In genomic region chr18:51235011-51235789, GRCh38 we compare ENCODE assay signal across 8 cellular contexts. TPM values are rescaled to one million over a fixed set of nuclear protein-coding genes. Genes with fewer than 3 reads are reported as not detected.
DNase-seq lines count a peak whose midpoint lies in the region; ATAC-seq and TF ChIP-seq lines count a peak whose summit lies in the region.

No MANE protein-coding gene starts in this region.

- WGBS in GM23248 (ENCODE audit: low coverage in 1 of 2, low lambda C conversion rate in 2 of 2, missing lambda C conversion rate in 2 of 2), 2 experiments, result 30 to 31% methylated on average over 6 of the region's 6 CpGs

- H3K36me3 ChIP-seq in GM23248 (ENCODE audit: low read depth) (no peaks in the 10 kb centered on the region), lower lobe of right lung (no peaks in the 10 kb centered on the region)

- H3F3A ChIP-seq in GM23248 (ENCODE audit: insufficient read depth), result no peaks in the 10 kb centered on the region

- no peaks in the 10 kb centered on the region for H3K9me3 ChIP-seq in GM23248 (ENCODE audit: low read depth)
- H3K9me3 ChIP-seq in lower lobe of right lung, result no peaks in the 10 kb centered on the region

- in situ Hi-C loops in GM23248 (cut with MboI), result no loop called here

- no peak overlapping the region for H3K4me3 ChIP-seq in GM23248
- no peak overlapping the region for H3K4me3 ChIP-seq in lower lobe of right lung

- H3K4me1 ChIP-seq in GM23248 (ENCODE audit: insufficient read depth) (no peaks in the 10 kb centered on the region), lower lobe of right lung (no peaks in the 10 kb centered on the region)

- no peaks in the 10 kb centered on the region for H3K79me2 ChIP-seq in GM23248 (ENCODE audit: insufficient read depth)

- no peaks in the 10 kb centered on the region for H3K9me2 ChIP-seq in GM23248 (ENCODE audit: insufficient read depth)

- H3K27ac ChIP-seq in GM23248, result no peak overlapping the region
- H3K27ac ChIP-seq in lower lobe of right lung, result no peak overlapping the region

- no peak overlapping the region for H3K9ac ChIP-seq in GM23248

- H3K4me2 ChIP-seq in GM23248 (ENCODE audit: unreplicated experiment), result no peak overlapping the region

- H2AFZ ChIP-seq in GM23248, result no peak overlapping the region

- TF ChIP-seq CTCF in GM10266 (IDR thresholded peaks at IDR 0.05; ENCODE audit: control insufficient read depth, insufficient read depth, low read depth, missing control alignments) (no peak), lower lobe of right lung (IDR thresholded peaks at IDR 0.05) (no peak)

- ATAC-seq in esophagus mucosa (peak; percentile 88), lower lobe of right lung (no peak)

- DNase-seq in GM10266 (ENCODE audit: extremely low spot score) (peak; percentile 30), GM23248 (peak; percentile 17), OCI-M1 (lab: John Stamatoyannopoulos, UW) (peak; percentile 28), lower lobe of right lung (no peak), dedifferentiated amniotic fluid mesenchymal stem cell (ENCODE audit: extremely low spot score) (no peak), NCI-H510A treated with DMSO at 0.1 percent for 48 hours (lab: John Stamatoyannopoulos, UW) (no peak), mucosa of gallbladder (ENCODE audit: low spot score) (no peak)

- H3K27me3 ChIP-seq in GM23248 (replicated peaks; ENCODE audit: insufficient read depth), result peaks cover 7% of the 10 kb centered on the region; the same call in 1 of the 2 replicates
- H3K27me3 ChIP-seq in lower lobe of right lung (ENCODE audit: low read depth), result peaks cover 3% of the 10 kb centered on the region

- intact Hi-C loops in lower lobe of right lung (cut with DNase I), result no loop called here

- H4K20me1 ChIP-seq in GM23248 (ENCODE audit: insufficient read depth), result no peaks in the 10 kb centered on the region

RNA-seq across cellular contexts. Expression of gene MEX3C, which starts 37.7 kb away (rescaled TPM):
- 44.5 and 50.7 TPM in 2 replicates for total RNA-seq in GM23248 (2014; rRNA removed; shearing (Covaris generic))
- polyA plus RNA-seq in GM23248 (2016; fragmentation: Nextera tagmentation; extraction: Ambion mirVana), result 14.5 and 15.2 TPM in 2 replicates
- total RNA-seq in esophagus mucosa (19.4 TPM), lower lobe of right lung (21.2 TPM), mucosa of gallbladder (33.2 TPM)

Comparison
In these comparisons a context has a peak if more than half of its experiments do, and no peak if none do; other contexts are left out.
1. DNase-seq: peak in GM10266 (single experiment), GM23248 (single experiment) and OCI-M1 (single experiment); none in lower lobe of right lung (single experiment), dedifferentiated amniotic fluid mesenchymal stem cell (single experiment), NCI-H510A treated with DMSO at 0.1 percent for 48 hours (single experiment) and mucosa of gallbladder (single experiment).